11 cellular contexts compared by ENCODE assay signal in genomic region chr5:56259002-56259511, GRCh38. TPM values are rescaled to one million over a fixed set of nuclear protein-coding genes. Genes with fewer than 3 reads are reported as not detected.
DNase-seq lines count a peak whose midpoint lies in the region; ATAC-seq and TF ChIP-seq lines count a peak whose summit lies in the region.
"Had no signal": no experiment of that assay in that cellular context is flagged by ENCODE, and none has a peak within 500 bp of the region (broad histone marks: within the 10 kb centered on the region; RNA-seq: fewer than 3 reads in every experiment).

No MANE protein-coding gene starts in this region.

- H3K27me3 ChIP-seq in ACC112 (ENCODE audit: insufficient read depth, low read length) = no peaks in the 10 kb centered on the region

- no peaks in the 10 kb centered on the region for H3K79me2 ChIP-seq in ACC112 (ENCODE audit: control insufficient read depth, insufficient read depth, low read length, unreplicated experiment)

- no peaks in the 10 kb centered on the region for H3K4me1 Mint-ChIP-seq in effector memory CD8-positive, alpha-beta T cell (ENCODE audit: low read depth in 2 of 2)

- no peaks in the 10 kb centered on the region for H3K36me3 Mint-ChIP-seq in effector memory CD8-positive, alpha-beta T cell (ENCODE audit: insufficient read depth)

- CTCF ChIA-PET in RWPE1 (lab: Yijun Ruan, JAX) = interaction anchor here (0.7 kb wide), 1 partner anchor 611 kb away, joined by 4 read pairs; no protein-coding TSS in a partner anchor

- no peaks in the 10 kb centered on the region for H3K9me3 Mint-ChIP-seq in effector memory CD8-positive, alpha-beta T cell

- POLR2A ChIA-PET in RWPE1 (lab: Yijun Ruan, JAX; ENCODE audit: low non-redundant PET) = no interaction called here

- H3K27me3 Mint-ChIP-seq in effector memory CD8-positive, alpha-beta T cell = peaks cover 0 to 5% of the 10 kb centered on the region in 2 donors

- no peak overlapping the region for H3K4me3 Mint-ChIP-seq in effector memory CD8-positive, alpha-beta T cell

- TF ChIP-seq CTCF in RWPE1 (conservative IDR thresholded peaks at IDR 0.05; ENCODE audit: low read depth) = no peak

- peak overlapping the region; percentile 73 for H2AFZ ChIP-seq in ACC112 (ENCODE audit: low read length, unreplicated experiment)

- peak; percentile 37 for DNase-seq in RWPE1 (ENCODE audit: low spot score)
- DNase-seq in left ventricle myocardium superior = no peak
- no peak for DNase-seq in effector memory CD8-positive, alpha-beta T cell
- no peak for DNase-seq in stimulated activated CD4-positive, alpha-beta T cell treated with anti-CD3 and anti-CD28 coated beads, Interleukin-4, amount 100 ng/mL, for 24 hours
- no peak for DNase-seq in cerebellar nuclear complex (lab: John Stamatoyannopoulos, UW)
- DNase-seq: amygdala, GDM1 had no signal

- H3K4me3 ChIP-seq in ACC112 (ENCODE audit: low read depth, low read length) = peak overlapping the region; percentile 26

- no peaks in the 10 kb centered on the region for H3K36me3 ChIP-seq in ACC112 (ENCODE audit: insufficient read depth, low read length)

- intact Hi-C loops in left ventricle myocardium superior (cut with micrococcal nuclease) = no loop called here

- peak overlapping the region; percentile 94 for H3K27ac ChIP-seq in ACC112 (ENCODE audit: low read depth, low read length)
- H3K27ac ChIP-seq in RWPE1 = no peak overlapping the region
- H3K27ac ChIP-seq: HL-60 had no signal

- H3K27ac Mint-ChIP-seq in effector memory CD8-positive, alpha-beta T cell = no peak overlapping the region

- ATAC-seq in GM18868 (IDR thresholded peaks at IDR 0.05; ENCODE audit: unreplicated experiment) (peak; percentile 89), left ventricle myocardium superior (peak; percentile 83), GM19455 (IDR thresholded peaks at IDR 0.05; ENCODE audit: unreplicated experiment) (no peak)
- no peak for ATAC-seq in effector memory CD8-positive, alpha-beta T cell (replicated peaks)

- H3K4me1 ChIP-seq in ACC112 (ENCODE audit: control insufficient read depth, insufficient read depth, low read length, unreplicated experiment) = peaks cover 8% of the 10 kb centered on the region

RNA-seq across cellular contexts. Expression of gene ANKRD55, which starts 25.9 kb away (rescaled TPM):
- not detected for total RNA-seq in left ventricle myocardium superior

Comparison
In these comparisons a context has a peak if more than half of its experiments do, and no peak if none do; other contexts are left out.
1. ATAC-seq: peak in GM18868 (single experiment) and left ventricle myocardium superior (single experiment); none in effector memory CD8-positive, alpha-beta T cell (single experiment) and GM19455 (single experiment).